24 cellular contexts compared by ENCODE assay signal in the genomic region with DNA sequence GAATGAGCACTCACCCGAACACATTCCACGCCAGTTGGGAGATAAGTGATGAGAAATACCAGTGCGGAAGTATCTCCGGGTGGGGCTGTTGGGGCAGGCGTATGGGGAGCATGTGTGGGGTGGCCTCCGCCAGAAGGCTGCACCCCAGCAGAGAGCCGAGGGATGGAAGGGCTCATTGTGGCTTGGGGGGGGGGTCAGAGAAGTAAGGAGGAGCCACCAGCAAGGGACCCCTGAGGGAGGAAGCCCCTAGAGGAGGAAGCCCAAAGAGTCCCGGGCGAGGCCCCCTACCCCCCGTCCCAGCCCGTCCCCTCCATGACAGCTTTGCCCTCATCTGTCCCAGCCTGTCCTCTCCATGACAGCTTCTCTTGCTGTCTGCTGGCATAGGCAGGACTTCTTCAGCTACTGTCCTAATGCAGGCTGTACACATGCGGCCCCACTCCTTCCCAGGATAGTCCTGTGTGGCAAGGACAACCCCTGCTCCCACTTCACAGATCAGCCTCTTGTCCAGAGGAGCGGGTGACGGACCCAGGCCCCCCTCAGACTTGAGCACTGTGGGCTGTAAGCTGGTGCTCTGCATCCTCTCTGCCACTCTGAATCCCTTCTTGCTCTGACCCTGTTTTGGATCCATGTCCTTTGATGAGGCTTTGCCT.
"Had no signal": no experiment of that assay in that cellular context is flagged by ENCODE, and none has a peak within 500 bp of the region (broad histone marks: within the 10 kb centered on the region; RNA-seq: fewer than 3 reads in every experiment).

No MANE protein-coding gene starts in this region.

- H3K4me3 ChIP-seq: esophagus squamous epithelium, heart right ventricle, tibial nerve had no signal

- H3K4me1 ChIP-seq: esophagus squamous epithelium, heart right ventricle, tibial nerve had no signal

- H3K9me3 ChIP-seq: esophagus squamous epithelium, heart right ventricle, tibial nerve had no signal

- FAIRE-seq: endometrium, islet of Langerhans, TTC549 had no signal

- H3K27ac ChIP-seq: epithelial cell of prostate, esophagus squamous epithelium, heart right ventricle, tibial nerve, WERI-Rb-1 had no signal

- ATAC-seq: activated CD4-positive, CD25-positive, alpha-beta regulatory T cell treated with anti-CD3 and anti-CD28 coated beads, Interleukin-2, amount 50 U/mL, for 24 hours; activated naive CD8-positive, alpha-beta T cell treated with anti-CD3 and anti-CD28 coated beads, Interleukin-2, amount 50 U/mL, for 24 hours; heart right ventricle; left cardiac atrium; naive thymus-derived CD4-positive, alpha-beta T cell; right cardiac atrium had no signal

- H3K27me3 ChIP-seq: tibial nerve had no signal

- H3K36me3 ChIP-seq: esophagus squamous epithelium, heart right ventricle, tibial nerve, WERI-Rb-1 had no signal

- DNase-seq: activated CD4-positive, alpha-beta T cell treated with anti-CD3 and anti-CD28 coated beads for 48 hours; activated CD4-positive, alpha-beta T cell treated with anti-CD3 and anti-CD28 coated beads, Interleukin-2, amount 50 U/mL, for 48 hours; activated CD8-positive, alpha-beta memory T cell treated with anti-CD3 and anti-CD28 coated beads for 24 hours; activated gamma-delta T cell; activated naive CD8-positive, alpha-beta T cell treated with anti-CD3 and anti-CD28 coated beads, Interleukin-2, amount 50 U/mL, for 24 hours; amygdala; effector CD4-positive, alpha-beta T cell; esophagus squamous epithelium; foreskin melanocyte; heart right ventricle; left cardiac atrium; midbrain; naive thymus-derived CD4-positive, alpha-beta T cell; nucleus accumbens; stimulated activated naive CD4-positive, alpha-beta T cell; T-helper 9 cell had no signal
